8 cellular contexts compared by ENCODE assay signal in the genomic region with DNA sequence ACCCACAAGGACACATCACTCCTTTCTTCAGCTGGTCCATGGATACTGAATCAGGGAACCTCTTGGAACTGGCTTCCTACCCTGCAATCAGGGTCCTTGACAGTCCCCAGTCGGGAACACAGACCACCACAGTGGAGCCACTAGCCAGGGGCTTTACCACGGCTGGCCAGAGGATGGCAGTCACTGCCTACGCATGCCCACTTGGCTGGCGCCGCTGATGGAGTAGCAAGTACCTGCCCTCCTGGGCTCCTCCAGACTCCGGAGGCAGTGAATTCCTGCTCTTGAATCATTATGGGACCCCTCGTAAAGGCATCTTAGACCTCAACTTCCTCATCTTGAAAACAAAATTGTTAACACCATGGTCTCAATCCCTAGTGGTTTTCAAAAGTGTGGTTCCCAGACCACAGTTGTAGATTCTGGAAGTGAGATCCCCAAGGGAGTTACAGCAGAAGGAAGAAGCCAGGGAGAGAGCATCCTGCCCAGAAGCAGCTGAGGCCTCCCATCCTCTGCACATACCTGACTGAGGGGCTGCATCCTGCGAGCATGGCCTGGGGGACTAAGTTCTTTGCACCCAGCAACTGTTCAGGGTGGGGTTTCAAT. TPM values are rescaled to one million over a fixed set of nuclear protein-coding genes. Genes with fewer than 3 reads are reported as not detected.
DNase-seq lines count a peak whose midpoint lies in the region; ATAC-seq and TF ChIP-seq lines count a peak whose summit lies in the region.

No MANE protein-coding gene starts in this region.

- peaks cover 6% of the 10 kb centered on the region for H3K27me3 Mint-ChIP-seq in activated CD4-positive, alpha-beta memory T cell treated with anti-CD3 and anti-CD28 coated beads for 36 hours
- no peaks in the 10 kb centered on the region for H3K27me3 Mint-ChIP-seq in endodermal cell (ENCODE audit: insufficient read depth)

- H3K9me3 Mint-ChIP-seq in activated CD4-positive, alpha-beta memory T cell treated with anti-CD3 and anti-CD28 coated beads for 36 hours, result no peaks in the 10 kb centered on the region
- H3K9me3 Mint-ChIP-seq in endodermal cell, result no peaks in the 10 kb centered on the region

- no peak overlapping the region for H3K9ac ChIP-seq in endodermal cell (ENCODE audit: extremely low read depth, low read length, poor library complexity, severe bottlenecking)

- no peak overlapping the region for H3K4me3 Mint-ChIP-seq in activated CD4-positive, alpha-beta memory T cell treated with anti-CD3 and anti-CD28 coated beads for 36 hours
- H3K4me3 Mint-ChIP-seq in endodermal cell, result no peak overlapping the region

- no peak overlapping the region for H3K27ac ChIP-seq in C4-2B
- no peak overlapping the region for H3K27ac ChIP-seq in endodermal cell (ENCODE audit: low read depth, low read length)
- H3K27ac ChIP-seq in stomach, result no peak overlapping the region

- H3K4me3 ChIP-seq in HFF-Myc (replicated peaks; ENCODE audit: low read depth, low read length) (no peak overlapping the region), endodermal cell (ENCODE audit: low read length) (no peak overlapping the region), stomach (no peak overlapping the region)

- H3K27me3 ChIP-seq in endodermal cell (ENCODE audit: control insufficient read depth, insufficient read depth, low read length, poor library complexity, severe bottlenecking), result no peaks in the 10 kb centered on the region
- peaks cover 0 to 64% (median 8%) of the 10 kb centered on the region in 3 donors for H3K27me3 ChIP-seq in stomach

- TF ChIP-seq EP300 in stomach (IDR thresholded peaks at IDR 0.05), result no peak

- no peak for TF ChIP-seq POLR2A in stomach (IDR thresholded peaks at IDR 0.05)

- WGBS in endodermal cell (ENCODE audit: insufficient coverage in 1 of 2, insufficient read length in 1 of 2), 2 experiments, result 9 to 19% methylated on average over 8 of the region's 8 CpGs
- 5 to 13% (median 9%) methylated on average over 7 to 8 of the region's 8 CpGs for WGBS in stomach, 5 donors

- DNase-seq in HFF-Myc (ENCODE audit: extremely low read depth, low read depth) (no peak), NCI-H524 (lab: John Stamatoyannopoulos, UW) (peak; percentile 82 to 89), endodermal cell (peak; percentile 97), mesenteric fat pad (ENCODE audit: low spot score) (peak; percentile 90), stomach (peak; percentile 79)
- DNase-seq in activated CD4-positive, alpha-beta memory T cell treated with anti-CD3 and anti-CD28 coated beads for 36 hours, result peak; percentile 73

- no peak overlapping the region for H3K27ac Mint-ChIP-seq in activated CD4-positive, alpha-beta memory T cell treated with anti-CD3 and anti-CD28 coated beads for 36 hours
- H3K27ac Mint-ChIP-seq in endodermal cell, result no peak overlapping the region

- no peaks in the 10 kb centered on the region for H3K4me1 ChIP-seq in endodermal cell (ENCODE audit: control insufficient read depth, insufficient read depth, low read length)
- H3K4me1 ChIP-seq in stomach, result peaks cover 0 to 9% (median 2%) of the 10 kb centered on the region in 4 donors

- no peaks in the 10 kb centered on the region for H3K36me3 Mint-ChIP-seq in activated CD4-positive, alpha-beta memory T cell treated with anti-CD3 and anti-CD28 coated beads for 36 hours
- no peaks in the 10 kb centered on the region for H3K36me3 Mint-ChIP-seq in endodermal cell (ENCODE audit: low read depth)

- no peak for ATAC-seq in GM18858 (IDR thresholded peaks at IDR 0.05; ENCODE audit: unreplicated experiment)

- POLR2A ChIA-PET in activated CD4-positive, alpha-beta memory T cell treated with anti-CD3 and anti-CD28 coated beads for 36 hours (lab: Charles Lee), result interaction anchor here (3.5 kb wide), 1 partner anchor 9 kb away, joined by 15 read pairs; the partner anchor contains the start of gene SKIC8

- no peaks in the 10 kb centered on the region for H3K9me3 ChIP-seq in endodermal cell (ENCODE audit: control insufficient read depth, low read length)
- H3K9me3 ChIP-seq in stomach, result no peaks in the 10 kb centered on the region

- no peaks in the 10 kb centered on the region for H3K4me1 Mint-ChIP-seq in activated CD4-positive, alpha-beta memory T cell treated with anti-CD3 and anti-CD28 coated beads for 36 hours (ENCODE audit: low read depth)
- H3K4me1 Mint-ChIP-seq in endodermal cell, result peaks cover 10% of the 10 kb centered on the region

- TF ChIP-seq CTCF in C4-2B (conservative IDR thresholded peaks at IDR 0.05) (peak; percentile 93), HFF-Myc (IDR thresholded peaks at IDR 0.05; ENCODE audit: low read depth, low read length, missing control alignments) (peak; percentile 95), endodermal cell (conservative IDR thresholded peaks at IDR 0.05) (peak; percentile 98), stomach (IDR thresholded peaks at IDR 0.05) (peak in 5 of 7 experiments; percentile 60 to 82 (median 76))

- CTCF ChIA-PET in activated CD4-positive, alpha-beta memory T cell treated with anti-CD3 and anti-CD28 coated beads for 36 hours (lab: Charles Lee), result interaction anchor here (0.7 to 5.5 kb wide), 3 partner anchors 108 to 170 kb away, joined by 3 to 35 read pairs (median 5); no protein-coding TSS in a partner anchor

- H3K36me3 ChIP-seq in endodermal cell (ENCODE audit: control insufficient read depth, insufficient read depth, low read length), result no peaks in the 10 kb centered on the region
- no peaks in the 10 kb centered on the region for H3K36me3 ChIP-seq in stomach

- intact Hi-C loops in activated CD4-positive, alpha-beta memory T cell treated with anti-CD3 and anti-CD28 coated beads for 36 hours (cut with micrococcal nuclease), result loop anchor here (1.0 to 10.0 kb wide), 2 partner anchors 114 to 396 kb away; no protein-coding TSS in a partner anchor
- intact Hi-C loops in stomach (cut with DNase I; ENCODE audit: low total_unique reads), result no loop called here

RNA-seq across cellular contexts. Expression of gene SKIC8, which starts 9.1 kb away (rescaled TPM):
- total RNA-seq in activated CD4-positive, alpha-beta memory T cell treated with anti-CD3 and anti-CD28 coated beads for 36 hours, result 10 to 100 TPM; 50.1 to 51.3 TPM
- total RNA-seq in endodermal cell (10 to 100 TPM; 46.3 to 55.4 TPM), mesenteric fat pad (50.9 TPM), stomach (100 to 1,000 TPM in 1 of 5 donors, 10 to 100 TPM in 4; 22.2 to 119 (median 58.4) TPM)
- polyA plus RNA-seq in endodermal cell (2013, experiment 1 of 2), result 55.8 TPM
- 56.3 TPM for polyA plus RNA-seq in endodermal cell (2013, experiment 2 of 2)
- 10 to 100 TPM; 40.3 to 60.2 (median 49.3) TPM for polyA plus RNA-seq in stomach

RNA-seq across cellular contexts. Expression of gene CRABP1, which starts 31.6 kb away (rescaled TPM):
- not detected for total RNA-seq in activated CD4-positive, alpha-beta memory T cell treated with anti-CD3 and anti-CD28 coated beads for 36 hours
- total RNA-seq in endodermal cell (100 to 1,000 TPM; 103 TPM), mesenteric fat pad (not detected), stomach (1 to 10 TPM in 1 of 5 donors, not detected in 4; 2.8 TPM)
- 2,939 TPM for polyA plus RNA-seq in endodermal cell (2013, experiment 1 of 2)
- polyA plus RNA-seq in endodermal cell (2013, experiment 2 of 2), result 3,263 TPM
- 1 to 10 TPM in 1 of 3 donors, under 1 TPM in 1, not detected in 1; 0.62 to 4.9 TPM for polyA plus RNA-seq in stomach

RNA-seq across cellular contexts. Expression of gene DNAJA4, which starts 44.2 kb away (rescaled TPM):
- total RNA-seq in activated CD4-positive, alpha-beta memory T cell treated with anti-CD3 and anti-CD28 coated beads for 36 hours, result 10 to 100 TPM; 36.3 to 39.6 TPM
- total RNA-seq in endodermal cell (10 to 100 TPM in 1 of 2 donors, 1 to 10 TPM in 1; 4.9 to 18.5 TPM), mesenteric fat pad (21.4 TPM), stomach (10 to 100 TPM in 4 of 5 donors, not detected in 1; 30.3 to 53.6 (median 37.9) TPM)
- polyA plus RNA-seq in endodermal cell (2013, experiment 1 of 2), result 3.5 TPM
- polyA plus RNA-seq in endodermal cell (2013, experiment 2 of 2), result 2.4 TPM
- 10 to 100 TPM; 11.4 to 12.9 (median 12.8) TPM for polyA plus RNA-seq in stomach

Comparison
In these comparisons a context has a peak if more than half of its experiments do, and no peak if none do; other contexts are left out.
1. RNA of gene CRABP1, which starts 31.6 kb away (total RNA-seq): 103 TPM in endodermal cell; not detected in mesenteric fat pad (single experiment), not detected in activated CD4-positive, alpha-beta memory T cell treated with anti-CD3 and anti-CD28 coated beads for 36 hours and 2.8 TPM in stomach; every median in the first group is over 10 times any median in the second.
2. Peak in every context shown above with its lines, with median percentiles within 50 percentile points of each other: CTCF ChIP-seq.